18 cellular contexts compared by ENCODE assay signal in genomic region chr9:14466828-14467227, GRCh38.
"Had no signal": no experiment of that assay in that cellular context is flagged by ENCODE, and none has a peak within 500 bp of the region (broad histone marks: within the 10 kb centered on the region; RNA-seq: fewer than 3 reads in every experiment).

No MANE protein-coding gene starts in this region.

- H3K4me1 ChIP-seq: adrenal gland, ascending aorta, sigmoid colon, testis, upper lobe of left lung had no signal

- H3K27ac ChIP-seq: adrenal gland, ascending aorta, foreskin keratinocyte, sigmoid colon, testis, upper lobe of left lung, WERI-Rb-1 had no signal

- ATAC-seq: activated T-cell treated with anti-CD3 and anti-CD28 coated beads, Interleukin-2, amount 50 U/mL, for 4 hours; natural killer cell treated with Interleukin-12 subunit alpha and Interleukin-12 subunit beta and Interleukin-15 and Interleukin-18, amount 100 ng/mL, for 72 hours had no signal

- H3K9me3 ChIP-seq: adrenal gland, ascending aorta, sigmoid colon, testis, upper lobe of left lung had no signal

- H3K36me3 ChIP-seq: adrenal gland, ascending aorta, sigmoid colon, upper lobe of left lung, WERI-Rb-1 had no signal

- DNase-seq: activated CD8-positive, alpha-beta memory T cell treated with anti-CD3 and anti-CD28 coated beads, Interleukin-2, amount 50 U/mL, for 48 hours; activated naive CD4-positive, alpha-beta T cell; activated T-cell treated with anti-CD3 and anti-CD28 coated beads, Interleukin-2, amount 50 U/mL, for 4 hours; central memory CD4-positive, alpha-beta T cell; dermis blood vessel endothelial cell; effector CD8-positive, alpha-beta T cell; occipital lobe; posterior cingulate gyrus; sigmoid colon; stimulated activated CD4-positive, alpha-beta T cell treated with anti-CD3 and anti-CD28 coated beads, Interleukin-2, amount 100 ng/mL, for 48 hours; stimulated activated naive CD4-positive, alpha-beta T cell; testis; upper lobe of left lung had no signal

- H3K27me3 ChIP-seq: adrenal gland, ascending aorta, sigmoid colon, testis, upper lobe of left lung had no signal

- H3K4me3 ChIP-seq: adrenal gland, ascending aorta, sigmoid colon, testis, upper lobe of left lung had no signal
